In the genomic region with DNA sequence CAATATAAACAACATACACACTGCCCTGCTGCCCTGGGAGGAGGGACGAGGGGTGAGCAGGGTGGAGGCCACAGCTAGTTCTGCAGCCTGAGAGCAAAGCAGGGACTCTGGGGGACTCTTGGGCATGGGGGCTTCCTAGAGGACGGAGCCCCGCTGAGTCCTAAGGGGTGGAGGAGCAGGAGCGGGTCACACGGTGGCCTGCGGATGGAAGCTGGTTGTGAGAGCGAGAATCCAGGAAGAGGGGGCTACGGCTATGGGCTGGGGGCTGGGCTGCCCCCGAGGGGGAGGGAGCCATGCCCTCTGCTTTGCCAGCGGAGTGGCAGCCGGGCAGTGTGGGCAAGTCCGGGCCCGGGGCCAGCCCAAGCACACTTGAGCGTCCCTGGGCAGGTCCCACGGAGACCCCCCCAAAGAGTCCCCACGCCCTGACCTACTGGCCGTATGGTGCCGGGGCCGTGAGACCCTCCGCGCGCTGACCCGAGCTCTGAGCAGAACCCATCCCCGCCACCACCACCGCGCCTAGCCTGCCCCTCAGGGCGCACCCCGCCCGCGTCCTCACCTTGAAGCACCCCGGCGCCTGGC, we compare ENCODE assay signal across 11 cellular contexts. TPM values are rescaled to one million over a fixed set of nuclear protein-coding genes. Genes with fewer than 3 reads are reported as not detected.
A peak's percentile ranks its signal among the peaks of the same experiment; 100 is the strongest.
DNase-seq lines count a peak whose midpoint lies in the region; ATAC-seq and TF ChIP-seq lines count a peak whose summit lies in the region.
"Had no signal": no experiment of that assay in that cellular context is flagged by ENCODE, and none has a peak within 500 bp of the region (broad histone marks: within the 10 kb centered on the region; RNA-seq: fewer than 3 reads in every experiment).

No MANE protein-coding gene starts in this region.

- no peaks in the 10 kb centered on the region; a peak in 1 of 5 replicates for H3K9me3 Mint-ChIP-seq in H9

- H2AK5ac ChIP-seq in H9 (ENCODE audit: insufficient read length, low read length), result no peak overlapping the region

- peak overlapping the region; percentile 84 for H3K4me2 ChIP-seq in H9 (ENCODE audit: insufficient read depth, insufficient read length, low read length)

- H4K91ac ChIP-seq in H9 (ENCODE audit: insufficient read length, low read depth, low read length), result no peak overlapping the region

- no peak overlapping the region for H2AFZ ChIP-seq in H9 (ENCODE audit: low read length)

- no peak overlapping the region for H3K27ac ChIP-seq in H9 (ENCODE audit: insufficient read length, low read depth, low read length)
- H3K27ac ChIP-seq in right lobe of liver, result no peak overlapping the region
- peak overlapping the region in 19 of 21 experiments; percentile 25 to 84 (median 67) for H3K27ac ChIP-seq in skin epidermis

- no peak overlapping the region for H2BK20ac ChIP-seq in H9 (ENCODE audit: low read depth, low read length, poor library complexity, severe bottlenecking)

- no peaks in the 10 kb centered on the region; the same call in 1 of the 2 replicates for H3K27me3 ChIP-seq in H9 (ENCODE audit: insufficient read depth, low read length)
- H3K27me3 ChIP-seq in right lobe of liver, result peaks cover 0 to 4% of the 10 kb centered on the region in 2 donors

- WGBS in H9 (ENCODE audit: extremely low coverage, insufficient read length, low lambda C conversion rate), result no CpG with 5 or more reads among the region's 32 CpGs
- WGBS in right lobe of liver (ENCODE audit: insufficient coverage, low coverage, low lambda C conversion rate, missing lambda C conversion rate), result 48% methylated on average over 6 of the region's 32 CpGs

- DNase-seq in H9 (no peak), choroid plexus epithelial cell (ENCODE audit: low read depth) (no peak), right lobe of liver (no peak), HuH-7 (ENCODE audit: low spot score) (no peak), NCI-H2196 (lab: John Stamatoyannopoulos, UW; ENCODE audit: unreplicated experiment) (no peak), NCI-H1105 (lab: John Stamatoyannopoulos, UW) (no peak), DMS 273 treated with DMSO at 0.1 percent for 48 hours (lab: John Stamatoyannopoulos, UW) (no peak)
- DNase-seq: effector memory CD4-positive, alpha-beta T cell; kidney glomerular epithelial cell; NCI-H1092 had no signal

- no peaks in the 10 kb centered on the region for H3K36me3 Mint-ChIP-seq in H9 (ENCODE audit: insufficient read depth in 1 of 3, low read depth in 3 of 3)

- no peak overlapping the region for H2BK120ac ChIP-seq in H9 (ENCODE audit: low read depth, low read length, poor library complexity, severe bottlenecking)

- H4K8ac ChIP-seq in H9 (replicated peaks; ENCODE audit: insufficient read length, low read depth, low read length), result no peak overlapping the region

- H4K5ac ChIP-seq in H9 (ENCODE audit: insufficient read length, low read depth, low read length), result no peak overlapping the region

- H2BK12ac ChIP-seq in H9 (ENCODE audit: insufficient read length, low read depth, low read length), result no peak overlapping the region

- peaks cover 22 to 37% of the 10 kb centered on the region in 2 experiments for H3K4me1 Mint-ChIP-seq in H9

- peaks cover 13% of the 10 kb centered on the region for H3K23me2 ChIP-seq in H9 (ENCODE audit: insufficient read length, low read depth, low read length, poor library complexity, severe bottlenecking)

- no peak overlapping the region for H2BK5ac ChIP-seq in H9 (ENCODE audit: insufficient read length, low read length)

- H3K27me3 Mint-ChIP-seq in H9 (ENCODE audit: low read depth), result peaks cover 50% of the 10 kb centered on the region

- no peak overlapping the region; the same call in 1 of the 2 replicates for H3K14ac ChIP-seq in H9 (ENCODE audit: insufficient read depth, low read length)

- peak in 1 of 4 donors; percentile 16 for ATAC-seq in right lobe of liver

- no peak overlapping the region for H3K56ac ChIP-seq in H9 (ENCODE audit: insufficient read length, low read depth, low read length)

- no peaks in the 10 kb centered on the region for H4K20me1 ChIP-seq in H9 (ENCODE audit: control insufficient read depth, insufficient read depth, insufficient read length)

- H3K9me3 ChIP-seq in H9 (ENCODE audit: control insufficient read depth, low read depth, low read length) (no peaks in the 10 kb centered on the region), right lobe of liver (no peaks in the 10 kb centered on the region)

- TF ChIP-seq CTCF in H9 (conservative IDR thresholded peaks at IDR 0.05) (no peak), choroid plexus epithelial cell (conservative IDR thresholded peaks at IDR 0.05; ENCODE audit: low read depth, low read length) (no peak), right lobe of liver (IDR thresholded peaks at IDR 0.05) (no peak)

- intact Hi-C loops in right lobe of liver (cut with DNase I), result no loop called here

- H3K27ac Mint-ChIP-seq in H9, result no peak overlapping the region

- no peaks in the 10 kb centered on the region for H3K79me2 ChIP-seq in H9 (ENCODE audit: insufficient read depth, low read length)

- H3K79me1 ChIP-seq in H9 (ENCODE audit: insufficient read depth, low read depth, low read length, poor library complexity, severe bottlenecking), result no peaks in the 10 kb centered on the region

- no peaks in the 10 kb centered on the region for H3K36me3 ChIP-seq in right lobe of liver

- H3K9ac ChIP-seq in H9 (ENCODE audit: extremely low read depth, insufficient read length, low read length), result no peak overlapping the region

- TF ChIP-seq POLR2A in right lobe of liver (IDR thresholded peaks at IDR 0.05), result no peak

- no peak overlapping the region for H3K18ac ChIP-seq in H9 (ENCODE audit: insufficient read length, low read depth, low read length)

- H3K4me1 ChIP-seq in H9 (ENCODE audit: insufficient read depth, low read length) (peaks cover 4% of the 10 kb centered on the region; the same call in 1 of the 2 replicates), right lobe of liver (peaks cover 0 to 6% (median 0%) of the 10 kb centered on the region in 4 donors)

- no peak overlapping the region for H2BK15ac ChIP-seq in H9 (ENCODE audit: low read depth, low read length)

- H3K4ac ChIP-seq in H9 (ENCODE audit: low read depth, low read length), result no peak overlapping the region

- H3K4me3 Mint-ChIP-seq in H9, result peak overlapping the region; percentile 55 to 84

- no peak overlapping the region for H3K23ac ChIP-seq in H9 (ENCODE audit: insufficient read length, low read depth, low read length)

- peak overlapping the region; percentile 65 for H3K4me3 ChIP-seq in choroid plexus epithelial cell (ENCODE audit: low read depth, low read length)
- peak overlapping the region; percentile 11 to 32 (median 16) for H3K4me3 ChIP-seq in right lobe of liver
- H3K4me3 ChIP-seq in skin epidermis, result peak overlapping the region; percentile 28 to 48 (median 34)

- no peak overlapping the region for H3T11ph ChIP-seq in H9 (ENCODE audit: low read length)

RNA-seq across cellular contexts. Expression of a gene that starts 0.4 kb away (rescaled TPM):
- total RNA-seq in H9 (2021) (4.0 and 4.4 TPM in 2 replicates), right lobe of liver (under 1 TPM; 0.24 to 0.51 (median 0.45) TPM)

RNA-seq across cellular contexts. Expression of a gene that starts 18.2 kb away (rescaled TPM):
- not detected in 2 replicates for total RNA-seq in H9 (2021)
- total RNA-seq in right lobe of liver, result not detected

RNA-seq across cellular contexts. Expression of a gene that starts 31.0 kb away (rescaled TPM):
- total RNA-seq in H9 (2021) (not detected in 2 replicates), right lobe of liver (10 to 100 TPM in 2 of 6 experiments, 1 to 10 TPM in 4; 2.6 to 13.9 (median 5.7) TPM)

RNA-seq across cellular contexts. Expression of a gene that starts 51.0 kb away (rescaled TPM):
- 2.7 and 2.9 TPM in 2 replicates for total RNA-seq in H9 (2021)
- total RNA-seq in right lobe of liver, result 1 to 10 TPM in 3 of 6 experiments, under 1 TPM in 3; 0.46 to 2.2 (median 0.97) TPM

Comparison
In these comparisons a context has a peak if more than half of its experiments do, and no peak if none do; other contexts are left out.
1. H3K27ac ChIP-seq: peak in skin epidermis (19 of 21); none in H9 (single experiment) and right lobe of liver (0 of 3).
2. Peak in every context shown above with its lines, with median percentiles within 50 percentile points of each other: H3K4me3 ChIP-seq.